ENCODE assay signal across 26 cellular contexts in genomic region chr15:88746451-88746850, GRCh38. TPM values are rescaled to one million over a fixed set of nuclear protein-coding genes. Genes with fewer than 3 reads are reported as not detected.
"Had no signal": no experiment of that assay in that cellular context is flagged by ENCODE, and none has a peak within 500 bp of the region (broad histone marks: within the 10 kb centered on the region; RNA-seq: fewer than 3 reads in every experiment).

No MANE protein-coding gene starts in this region.

- H3K9me3 ChIP-seq: colonic mucosa had no signal

- H3K4me3 ChIP-seq: colonic mucosa had no signal

- ATAC-seq: activated CD4-positive, alpha-beta T cell treated with anti-CD3 and anti-CD28 coated beads for 36 hours; activated CD8-positive, alpha-beta memory T cell treated with anti-CD3 and anti-CD28 coated beads, Interleukin-2, amount 10 ng/mL, durations not matched to agents 7 days and 5 days; activated CD8-positive, alpha-beta T cell treated with anti-CD3 and anti-CD28 coated beads, Interleukin-2, amount 10 ng/mL, durations not matched to agents 7 days and 5 days; activated naive CD8-positive, alpha-beta T cell treated with anti-CD3 and anti-CD28 coated beads, Interleukin-2, amount 50 U/mL, for 24 hours had no signal

- H3K4me1 ChIP-seq: colonic mucosa had no signal

- H3K27me3 ChIP-seq: brain microvascular endothelial cell, colonic mucosa had no signal

- DNase-seq: activated CD4-positive, alpha-beta memory T cell treated with anti-CD3 and anti-CD28 coated beads for 36 hours; activated CD4-positive, alpha-beta T cell treated with anti-CD3 and anti-CD28 coated beads for 36 hours; activated CD4-positive, alpha-beta T cell treated with anti-CD3 and anti-CD28 coated beads, Interleukin-2, amount 10 ng/mL, durations not matched to agents 24 days and 14 days; activated CD4-positive, CD25-positive, alpha-beta regulatory T cell; activated CD4-positive, CD25-positive, alpha-beta regulatory T cell treated with anti-CD3 and anti-CD28 coated beads, Interleukin-2, amount 50 U/mL, for 72 hours; activated CD8-positive, alpha-beta memory T cell treated with anti-CD3 and anti-CD28 coated beads, Interleukin-2, amount 10 ng/mL, durations not matched to agents 7 days and 5 days; activated CD8-positive, alpha-beta memory T cell treated with anti-CD3 and anti-CD28 coated beads, Interleukin-2, amount 50 U/mL, for 4 hours; activated CD8-positive, alpha-beta T cell treated with anti-CD3 and anti-CD28 coated beads, Interleukin-2, amount 10 ng/mL, durations not matched to agents 7 days and 5 days; activated effector memory CD4-positive, alpha-beta T cell treated with anti-CD3 and anti-CD28 coated beads, Interleukin-2, amount 50 U/mL, for 16 hours; activated naive CD4-positive, alpha-beta T cell treated with anti-CD3 and anti-CD28 coated beads for 36 hours; activated naive CD8-positive, alpha-beta T cell treated with anti-CD3 and anti-CD28 coated beads for 36 hours; activated naive CD8-positive, alpha-beta T cell treated with anti-CD3 and anti-CD28 coated beads, Interleukin-2, amount 50 U/mL, for 24 hours; activated T-cell treated with anti-CD3 and anti-CD28 coated beads, Interleukin-2, amount 50 U/mL, for 1 hour; activated T-cell treated with anti-CD3 and anti-CD28 coated beads, Interleukin-2, amount 50 U/mL, for 48 hours; colonic mucosa; effector CD8-positive, alpha-beta T cell; T-helper 2 cell had no signal

- H3K36me3 ChIP-seq: brain microvascular endothelial cell, colonic mucosa had no signal

- H3K27ac ChIP-seq: brain microvascular endothelial cell, colonic mucosa, epithelial cell of prostate had no signal

RNA-seq across cellular contexts. Expression of gene ACAN, which starts 56.8 kb away (rescaled TPM):
- total RNA-seq: activated CD4-positive, alpha-beta memory T cell treated with anti-CD3 and anti-CD28 coated beads for 36 hours; activated CD4-positive, alpha-beta T cell treated with anti-CD3 and anti-CD28 coated beads for 36 hours; activated CD4-positive, alpha-beta T cell treated with anti-CD3 and anti-CD28 coated beads, Interleukin-2, amount 10 ng/mL, durations not matched to agents 24 days and 14 days; activated CD8-positive, alpha-beta memory T cell treated with anti-CD3 and anti-CD28 coated beads for 36 hours; activated CD8-positive, alpha-beta memory T cell treated with anti-CD3 and anti-CD28 coated beads, Interleukin-2, amount 10 ng/mL, durations not matched to agents 7 days and 5 days; activated CD8-positive, alpha-beta T cell treated with anti-CD3 and anti-CD28 coated beads, Interleukin-2, amount 10 ng/mL, durations not matched to agents 7 days and 5 days; activated naive CD4-positive, alpha-beta T cell treated with anti-CD3 and anti-CD28 coated beads for 36 hours; activated naive CD8-positive, alpha-beta T cell treated with anti-CD3 and anti-CD28 coated beads for 36 hours; activated T-helper 1 cell treated with anti-CD3 and anti-CD28 coated beads, Interleukin-12 subunit alpha, Interleukin-12 subunit beta, Interleukin-2, Interleukin-4 antibody, amounts not matched to agents 30 ng/mL and 10 ng/mL and 1 ng/mL, durations not matched to agents 14 hours and 24 hours and 36 hours; activated T-helper 2 cell treated with anti-CD3 and anti-CD28 coated beads, Interferon-gamma antibody, Interleukin-2, Interleukin-4, amounts not matched to agents 10 μg/mL and 5 μg/mL and 100 μg/mL, durations not matched to agents 14 hours and 24 hours and 36 hours; bronchial epithelial cell; dermis microvascular lymphatic vessel endothelial cell; endothelial cell of umbilical vein; T-helper 1 cell treated with Interleukin-12 subunit alpha and Interleukin-12 subunit beta and Interleukin-4 antibody, amounts not matched to agents 30 ng/mL and 1 ng/mL, for 36 hours had no signal
